ENCODE assay signal across 1 cellular context in the genomic region with DNA sequence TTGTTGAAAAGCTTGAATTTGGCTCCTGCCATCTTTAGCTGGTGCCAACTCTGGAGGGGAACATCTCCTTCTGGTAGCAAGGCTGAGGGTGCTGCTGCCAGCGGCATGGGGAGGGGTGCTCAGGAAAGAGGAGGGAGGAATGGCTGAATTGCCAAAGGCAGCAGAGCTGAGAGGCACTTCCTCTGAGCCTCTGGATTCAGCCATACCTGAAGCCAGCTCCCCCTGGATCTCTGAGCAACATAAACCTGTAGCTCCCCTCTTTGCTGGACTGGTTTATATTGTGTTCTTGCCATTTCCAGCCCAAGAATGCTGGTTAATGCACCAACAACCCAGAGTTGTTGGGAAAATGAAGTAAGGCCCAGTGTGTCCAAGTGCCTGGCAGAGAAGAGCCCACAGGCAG.
TF ChIP-seq lines count a peak whose summit lies in the region.

No MANE protein-coding gene starts in this region.

TF ChIP-seq in HepG2, 621 proteins besides CTCF, POLR2A, EP300 and RAD21:
- TF ChIP-seq ZNF431 (CRISPR knock-in tag; IDR thresholded peaks at IDR 0.05; ENCODE audit: borderline replicate concordance, low read depth) (no peak), ZNF12 (CRISPR knock-in tag; IDR thresholded peaks at IDR 0.05) (no peak), ZNF329 (CRISPR knock-in tag; IDR thresholded peaks at IDR 0.05; ENCODE audit: low read depth) (peak; percentile 97)
